8 cellular contexts compared by ENCODE assay signal in the genomic region with DNA sequence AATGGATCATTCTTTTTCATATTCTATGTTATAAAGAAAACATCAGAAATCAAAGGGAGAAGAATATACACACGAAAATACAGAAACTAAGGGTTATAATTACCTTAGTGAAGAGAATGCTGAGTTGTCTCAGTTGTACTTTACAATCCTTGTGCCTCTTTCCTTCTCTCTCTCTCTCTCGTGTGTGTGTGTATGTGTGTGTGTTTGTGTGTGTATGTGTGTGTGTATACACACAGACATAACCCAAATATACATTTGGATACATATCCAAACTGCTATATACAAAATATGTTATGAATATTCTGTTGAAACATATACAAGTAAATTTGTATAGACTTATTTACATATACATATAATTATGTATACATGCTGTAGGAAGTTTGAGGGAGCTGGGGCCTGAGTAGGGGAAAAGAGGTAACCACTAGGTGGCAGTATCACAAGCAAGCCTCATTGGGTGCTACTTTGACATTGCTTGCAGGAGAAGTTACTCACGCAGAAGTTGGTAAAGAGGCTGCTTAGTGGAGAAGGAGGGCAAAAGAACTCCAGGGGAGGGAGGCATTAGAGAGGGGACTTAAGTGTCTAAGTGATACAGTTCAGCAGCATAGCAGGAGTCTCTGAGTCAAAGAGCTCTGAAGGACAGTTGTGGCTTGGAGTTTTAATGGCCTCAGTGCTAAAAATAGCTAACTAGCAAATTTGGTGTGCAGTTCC.
A peak's percentile ranks its signal among the peaks of the same experiment; 100 is the strongest.
DNase-seq lines count a peak whose midpoint lies in the region; ATAC-seq lines count a peak whose summit lies in the region.

No MANE protein-coding gene starts in this region.

- H3K4me1 Mint-ChIP-seq in activated CD4-positive, alpha-beta T cell treated with anti-CD3 and anti-CD28 coated beads, Interleukin-2, amount 10 ng/mL, durations not matched to agents 7 days and 5 days: no peaks in the 10 kb centered on the region
- H3K4me1 Mint-ChIP-seq in stimulated activated effector memory CD8-positive, alpha-beta T cell treated with anti-CD3 and anti-CD28 coated beads, Interleukin-12 subunit alpha, Interleukin-12 subunit beta, amount 100 ng/mL, for 72 hours: no peaks in the 10 kb centered on the region

- H3K36me3 Mint-ChIP-seq in activated CD4-positive, alpha-beta T cell treated with anti-CD3 and anti-CD28 coated beads, Interleukin-2, amount 10 ng/mL, durations not matched to agents 7 days and 5 days (ENCODE audit: low read depth): no peaks in the 10 kb centered on the region
- no peaks in the 10 kb centered on the region for H3K36me3 Mint-ChIP-seq in stimulated activated effector memory CD8-positive, alpha-beta T cell treated with anti-CD3 and anti-CD28 coated beads, Interleukin-12 subunit alpha, Interleukin-12 subunit beta, amount 100 ng/mL, for 72 hours

- no peak overlapping the region for H3K27ac Mint-ChIP-seq in activated CD4-positive, alpha-beta T cell treated with anti-CD3 and anti-CD28 coated beads, Interleukin-2, amount 10 ng/mL, durations not matched to agents 7 days and 5 days
- no peak overlapping the region for H3K27ac Mint-ChIP-seq in stimulated activated effector memory CD8-positive, alpha-beta T cell treated with anti-CD3 and anti-CD28 coated beads, Interleukin-12 subunit alpha, Interleukin-12 subunit beta, amount 100 ng/mL, for 72 hours

- peaks cover 7% of the 10 kb centered on the region for H3K9me3 Mint-ChIP-seq in activated CD4-positive, alpha-beta T cell treated with anti-CD3 and anti-CD28 coated beads, Interleukin-2, amount 10 ng/mL, durations not matched to agents 7 days and 5 days
- H3K9me3 Mint-ChIP-seq in stimulated activated effector memory CD8-positive, alpha-beta T cell treated with anti-CD3 and anti-CD28 coated beads, Interleukin-12 subunit alpha, Interleukin-12 subunit beta, amount 100 ng/mL, for 72 hours: peaks cover 21% of the 10 kb centered on the region

- DNase-seq in activated CD4-positive, alpha-beta T cell treated with anti-CD3 and anti-CD28 coated beads, Interleukin-2, amount 10 ng/mL, durations not matched to agents 7 days and 5 days: peak; percentile 17
- no peak for DNase-seq in activated CD4-positive, alpha-beta T cell treated with anti-CD3 and anti-CD28 coated beads, Interleukin-2, amount 50 U/mL, for 1 hour
- peak; percentile 78 for DNase-seq in OCI-M1 (lab: John Stamatoyannopoulos, UW)
- DNase-seq in globus pallidus (ENCODE audit: low spot score): peak; percentile 37
- DNase-seq in stimulated activated effector memory CD8-positive, alpha-beta T cell treated with anti-CD3 and anti-CD28 coated beads, Interleukin-12 subunit alpha, Interleukin-12 subunit beta, amount 100 ng/mL, for 72 hours (ENCODE audit: low spot score in 2 of 2): no peak
- DNase-seq in stimulated activated CD4-positive, alpha-beta T cell treated with anti-CD3 and anti-CD28 coated beads, Interleukin-1b, Interleukin-23, amount 100 ng/mL, for 48 hours: no peak

- CTCF ChIA-PET in activated CD4-positive, alpha-beta T cell treated with anti-CD3 and anti-CD28 coated beads, Interleukin-2, amount 10 ng/mL, durations not matched to agents 7 days and 5 days (lab: Charles Lee): no interaction called here

- H3K27me3 Mint-ChIP-seq in activated CD4-positive, alpha-beta T cell treated with anti-CD3 and anti-CD28 coated beads, Interleukin-2, amount 10 ng/mL, durations not matched to agents 7 days and 5 days: no peaks in the 10 kb centered on the region

- no peak overlapping the region for H3K4me3 Mint-ChIP-seq in activated CD4-positive, alpha-beta T cell treated with anti-CD3 and anti-CD28 coated beads, Interleukin-2, amount 10 ng/mL, durations not matched to agents 7 days and 5 days
- no peak overlapping the region for H3K4me3 Mint-ChIP-seq in stimulated activated effector memory CD8-positive, alpha-beta T cell treated with anti-CD3 and anti-CD28 coated beads, Interleukin-12 subunit alpha, Interleukin-12 subunit beta, amount 100 ng/mL, for 72 hours

- POLR2A ChIA-PET in activated CD4-positive, alpha-beta T cell treated with anti-CD3 and anti-CD28 coated beads, Interleukin-2, amount 10 ng/mL, durations not matched to agents 7 days and 5 days (lab: Charles Lee): no interaction called here

- ATAC-seq in HG03045 (IDR thresholded peaks at IDR 0.05; ENCODE audit: unreplicated experiment) (peak; percentile 66), GM18520 (IDR thresholded peaks at IDR 0.05; ENCODE audit: unreplicated experiment) (no peak)
- ATAC-seq in stimulated activated effector memory CD8-positive, alpha-beta T cell treated with anti-CD3 and anti-CD28 coated beads, Interleukin-12 subunit alpha, Interleukin-12 subunit beta, amount 100 ng/mL, for 72 hours: no peak

Comparison
In these comparisons a context has a peak if more than half of its experiments do, and no peak if none do; other contexts are left out.
1. DNase-seq: peak in activated CD4-positive, alpha-beta T cell treated with anti-CD3 and anti-CD28 coated beads, Interleukin-2, amount 10 ng/mL, durations not matched to agents 7 days and 5 days (single experiment), OCI-M1 (single experiment) and globus pallidus (single experiment); none in activated CD4-positive, alpha-beta T cell treated with anti-CD3 and anti-CD28 coated beads, Interleukin-2, amount 50 U/mL, for 1 hour (single experiment), stimulated activated effector memory CD8-positive, alpha-beta T cell treated with anti-CD3 and anti-CD28 coated beads, Interleukin-12 subunit alpha, Interleukin-12 subunit beta, amount 100 ng/mL, for 72 hours (0 of 2) and stimulated activated CD4-positive, alpha-beta T cell treated with anti-CD3 and anti-CD28 coated beads, Interleukin-1b, Interleukin-23, amount 100 ng/mL, for 48 hours (single experiment).